ENCODE assay signal across 21 cellular contexts in the genomic region with DNA sequence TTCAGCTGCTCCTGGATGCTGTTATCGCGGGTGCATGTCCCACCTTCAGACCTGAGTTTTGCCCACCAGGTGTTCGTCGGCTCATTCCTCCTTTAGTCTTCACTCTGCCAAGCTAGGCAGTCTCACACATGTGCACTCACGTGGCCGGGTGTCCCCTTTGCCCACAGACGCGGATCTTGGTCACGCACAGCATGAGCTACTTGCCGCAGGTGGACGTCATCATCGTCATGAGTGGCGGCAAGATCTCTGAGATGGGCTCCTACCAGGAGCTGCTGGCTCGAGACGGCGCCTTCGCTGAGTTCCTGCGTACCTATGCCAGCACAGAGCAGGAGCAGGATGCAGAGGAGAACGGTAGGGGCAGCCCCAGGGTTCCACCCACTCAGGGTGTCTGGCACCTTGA.
DNase-seq lines count a peak whose midpoint lies in the region; ATAC-seq and TF ChIP-seq lines count a peak whose summit lies in the region.
"Had no signal": no experiment of that assay in that cellular context is flagged by ENCODE, and none has a peak within 500 bp of the region (broad histone marks: within the 10 kb centered on the region; RNA-seq: fewer than 3 reads in every experiment).

No MANE protein-coding gene starts in this region.

- DNase-seq in IMR-90 (no peak), sigmoid colon (no peak), islet precursor cell (no peak), NCI-H774 (lab: John Stamatoyannopoulos, UW) (no peak)
- no peak for DNase-seq in central memory CD8-positive, alpha-beta T cell (ENCODE audit: low spot score in 2 of 2)
- no peak for DNase-seq in activated CD4-positive, alpha-beta T cell treated with anti-CD3 and anti-CD28 coated beads, Interleukin-2, amount 50 U/mL, for 1 hour
- DNase-seq: Caco-2; CD4-positive, alpha-beta memory T cell; DMS 273 treated with DMSO at 0.1 percent for 48 hours; DMS79 treated with DMSO at 0.1 percent for 48 hours; GM23248; H9; Karpas-422; MV-4-11; NCI-H1105 treated with DMSO at 0.1 percent for 48 hours; NCI-H2029 treated with DMSO at 0.1 percent for 48 hours; NCI-H345; NCI-H524 treated with DMSO at 0.1 percent for 48 hours; SHP77; SW 1271 had no signal

- H3K23ac ChIP-seq in IMR-90 (ENCODE audit: low read depth, low read length): no peak overlapping the region

- H3K4ac ChIP-seq in IMR-90 (ENCODE audit: low read depth, low read length): no peak overlapping the region

- no peaks in the 10 kb centered on the region for H3K4me1 Mint-ChIP-seq in central memory CD8-positive, alpha-beta T cell
- H3K4me1 Mint-ChIP-seq: CD4-positive, alpha-beta memory T cell had no signal

- ATAC-seq in IMR-90 (ENCODE audit: low read depth): no peak
- no peak for ATAC-seq in central memory CD8-positive, alpha-beta T cell (replicated peaks; ENCODE audit: extremely low read depth, poor library complexity, severe bottlenecking)

- H3K9ac ChIP-seq in BLaER1 (no peak overlapping the region), IMR-90 (ENCODE audit: low read depth, low read length) (no peak overlapping the region)
- H3K9ac ChIP-seq: GM23248 had no signal

- H3K4me2 ChIP-seq in BLaER1 (peak overlapping the region; percentile 62), IMR-90 (ENCODE audit: low read depth, low read length) (no peak overlapping the region)

- no peaks in the 10 kb centered on the region for H3K27me3 Mint-ChIP-seq in central memory CD8-positive, alpha-beta T cell
- H3K27me3 Mint-ChIP-seq: CD4-positive, alpha-beta memory T cell had no signal

- no peak for TF ChIP-seq EP300 in sigmoid colon (IDR thresholded peaks at IDR 0.05)

- no peak overlapping the region for H3K4me3 ChIP-seq in BLaER1
- no peak overlapping the region for H3K4me3 ChIP-seq in IMR-90 (ENCODE audit: insufficient read depth, low read depth, low read length)
- H3K4me3 ChIP-seq in sigmoid colon: no peak overlapping the region
- H3K4me3 ChIP-seq: GM23248 had no signal

- H3K9me1 ChIP-seq in IMR-90 (ENCODE audit: insufficient read depth, low read length): peaks cover 4% of the 10 kb centered on the region; the same call in 1 of the 2 replicates

- no peaks in the 10 kb centered on the region for H3K27me3 ChIP-seq in BLaER1
- no peaks in the 10 kb centered on the region for H3K27me3 ChIP-seq in IMR-90 (ENCODE audit: control insufficient read depth, insufficient read depth, low read length)
- H3K27me3 ChIP-seq in sigmoid colon: no peaks in the 10 kb centered on the region

- no TSS peak for BruUV-seq in IMR-90 (replicated peaks; lab: Mats Ljungman, UMichigan)

- 98% methylated on average over 12 of the region's 19 CpGs; no CpG with 5 or more reads in 1 of the 2 experiments for WGBS in IMR-90 (ENCODE audit: extremely low coverage in 2 of 2, insufficient read length in 1 of 2), 2 experiments
- WGBS in sigmoid colon, 2 donors: 96 to 97% methylated on average over 19 of the region's 19 CpGs

- H2BK5ac ChIP-seq in IMR-90 (ENCODE audit: low read depth, low read length, poor library complexity, severe bottlenecking): no peak overlapping the region

- dilution Hi-C loops in IMR-90 (cut with HindIII; ENCODE audit: low sequenced_read_pairs, unreplicated experiment): no loop called here

- in situ Hi-C loops in IMR-90 (cut with MboI; ENCODE audit: low sequenced_read_pairs): no loop called here

- peaks cover 48% of the 10 kb centered on the region for H3K36me3 Mint-ChIP-seq in central memory CD8-positive, alpha-beta T cell (ENCODE audit: insufficient read depth)

- CTCF ChIA-PET in IMR-90 (lab: Yijun Ruan, JAX): no interaction called here

- TF ChIP-seq CTCF in IMR-90 (conservative IDR thresholded peaks at IDR 0.05; ENCODE audit: low read depth, low read length) (no peak), sigmoid colon (IDR thresholded peaks at IDR 0.05) (no peak)

- H3K18ac ChIP-seq in IMR-90 (ENCODE audit: low read depth, low read length): no peak overlapping the region

- H2AK9ac ChIP-seq in IMR-90 (replicated peaks; ENCODE audit: low read depth, low read length, poor library complexity): peak overlapping the region; percentile 43

- H3K4me1 ChIP-seq in BLaER1 (peaks cover 72% of the 10 kb centered on the region), IMR-90 (ENCODE audit: control insufficient read depth, insufficient read depth, low read length) (peaks cover 10% of the 10 kb centered on the region), sigmoid colon (peaks cover 0 to 88% (median 74%) of the 10 kb centered on the region in 4 donors)
- H3K4me1 ChIP-seq: Caco-2 had no signal

- H4K5ac ChIP-seq in IMR-90 (ENCODE audit: low read depth, low read length): no peak overlapping the region

- H3K27ac Mint-ChIP-seq in central memory CD8-positive, alpha-beta T cell (ENCODE audit: low read depth): peak overlapping the region; percentile 53

- H3K79me1 ChIP-seq in IMR-90 (ENCODE audit: low read depth in 1 of 2, low read length in 2 of 2): peaks cover 29 to 60% of the 10 kb centered on the region in 2 experiments

- H3K9me3 Mint-ChIP-seq in central memory CD8-positive, alpha-beta T cell: no peaks in the 10 kb centered on the region
- H3K9me3 Mint-ChIP-seq: CD4-positive, alpha-beta memory T cell; H9 had no signal

- H2AK5ac ChIP-seq in IMR-90 (ENCODE audit: low read depth, low read length): no peak overlapping the region

- POLR2A ChIA-PET in IMR-90 (lab: Charles Lee; ENCODE audit: unreplicated experiment): no interaction called here

- no peak overlapping the region for H4K8ac ChIP-seq in IMR-90 (ENCODE audit: low read depth in 2 of 2, low read length in 2 of 2)

- H3K4me3 Mint-ChIP-seq in central memory CD8-positive, alpha-beta T cell: no peak overlapping the region
- H3K4me3 Mint-ChIP-seq: CD4-positive, alpha-beta memory T cell; H9 had no signal

- TF ChIP-seq RAD21 in IMR-90 (IDR thresholded peaks at IDR 0.05; ENCODE audit: low read length): no peak

- H3K56ac ChIP-seq in IMR-90 (ENCODE audit: extremely low read depth, insufficient read depth, low read length): no peak overlapping the region

- H3K36me3 ChIP-seq in BLaER1 (peaks cover 95% of the 10 kb centered on the region), IMR-90 (ENCODE audit: control insufficient read depth, insufficient read depth, low read length) (peaks cover 87% of the 10 kb centered on the region), sigmoid colon (peaks cover 0 to 39% (median 22%) of the 10 kb centered on the region in 4 donors)

- no peak overlapping the region for H2BK15ac ChIP-seq in IMR-90 (ENCODE audit: low read depth, low read length)

- TF ChIP-seq POLR2A in IMR-90 (IDR thresholded peaks at IDR 0.05; ENCODE audit: low read depth, low read length) (no peak), sigmoid colon (IDR thresholded peaks at IDR 0.05) (no peak)

- H3K9me3 ChIP-seq in BLaER1: no peaks in the 10 kb centered on the region
- no peaks in the 10 kb centered on the region for H3K9me3 ChIP-seq in IMR-90 (ENCODE audit: control insufficient read depth, insufficient read depth, low read length)
- H3K9me3 ChIP-seq in sigmoid colon: no peaks in the 10 kb centered on the region
- H3K9me3 ChIP-seq: Caco-2 had no signal

- H3K27ac ChIP-seq in BLaER1 (peak overlapping the region; percentile 56), IMR-90 (ENCODE audit: insufficient read depth, low read length) (no peak overlapping the region), sigmoid colon (peak overlapping the region; percentile 81 to 92 (median 86))
- H3K27ac ChIP-seq: GM23248 had no signal

- H2AFZ ChIP-seq in IMR-90 (replicated peaks; ENCODE audit: low read length, poor library complexity): no peak overlapping the region
- H2AFZ ChIP-seq: GM23248 had no signal

- no peak overlapping the region for H2BK20ac ChIP-seq in IMR-90 (ENCODE audit: low read depth, low read length)

- intact Hi-C loops in IMR-90 (cut with micrococcal nuclease) (no loop called here), sigmoid colon (cut with DNase I) (no loop called here)

- H4K91ac ChIP-seq in IMR-90 (ENCODE audit: insufficient read depth, low read depth, low read length): no peak overlapping the region

- H4K20me1 ChIP-seq in BLaER1 (0 out of 2 replicates have a peak, but pooled peaks cover 5% of the 10 kb centered on the region), IMR-90 (ENCODE audit: insufficient read depth, low read length) (peaks cover 33% of the 10 kb centered on the region)

- H3K14ac ChIP-seq in IMR-90 (replicated peaks; ENCODE audit: low read depth, low read length): no peak overlapping the region

- no peak overlapping the region for H2BK120ac ChIP-seq in IMR-90 (ENCODE audit: low read depth, low read length)

TF ChIP-seq in IMR-90, 13 proteins besides CTCF, POLR2A, EP300 and RAD21 (continues in another document):
- no peak for TF ChIP-seq CEBPB (IDR thresholded peaks at IDR 0.05; ENCODE audit: low read depth, low read length)
- TF ChIP-seq MAFK (IDR thresholded peaks at IDR 0.05; ENCODE audit: low read depth, low read length): no peak
- TF ChIP-seq FOS (IDR thresholded peaks at IDR 0.05; ENCODE audit: low read depth, low read length): no peak
- no peak for TF ChIP-seq BHLHE40 (IDR thresholded peaks at IDR 0.05; ENCODE audit: low read depth, low read length)
- no peak for TF ChIP-seq RFX5 (IDR thresholded peaks at IDR 0.05; ENCODE audit: low read depth, low read length)
- TF ChIP-seq, protein P1, sequence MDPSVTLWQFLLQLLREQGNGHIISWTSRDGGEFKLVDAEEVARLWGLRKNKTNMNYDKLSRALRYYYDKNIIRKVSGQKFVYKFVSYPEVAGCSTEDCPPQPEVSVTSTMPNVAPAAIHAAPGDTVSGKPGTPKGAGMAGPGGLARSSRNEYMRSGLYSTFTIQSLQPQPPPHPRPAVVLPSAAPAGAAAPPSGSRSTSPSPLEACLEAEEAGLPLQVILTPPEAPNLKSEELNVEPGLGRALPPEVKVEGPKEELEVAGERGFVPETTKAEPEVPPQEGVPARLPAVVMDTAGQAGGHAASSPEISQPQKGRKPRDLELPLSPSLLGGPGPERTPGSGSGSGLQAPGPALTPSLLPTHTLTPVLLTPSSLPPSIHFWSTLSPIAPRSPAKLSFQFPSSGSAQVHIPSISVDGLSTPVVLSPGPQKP (IDR thresholded peaks at IDR 0.05; ENCODE audit: borderline replicate concordance, low read depth, low read length): no peak
- no peak for TF ChIP-seq CHD1 (IDR thresholded peaks at IDR 0.05; ENCODE audit: low read depth, low read length)
- TF ChIP-seq, protein P2, sequence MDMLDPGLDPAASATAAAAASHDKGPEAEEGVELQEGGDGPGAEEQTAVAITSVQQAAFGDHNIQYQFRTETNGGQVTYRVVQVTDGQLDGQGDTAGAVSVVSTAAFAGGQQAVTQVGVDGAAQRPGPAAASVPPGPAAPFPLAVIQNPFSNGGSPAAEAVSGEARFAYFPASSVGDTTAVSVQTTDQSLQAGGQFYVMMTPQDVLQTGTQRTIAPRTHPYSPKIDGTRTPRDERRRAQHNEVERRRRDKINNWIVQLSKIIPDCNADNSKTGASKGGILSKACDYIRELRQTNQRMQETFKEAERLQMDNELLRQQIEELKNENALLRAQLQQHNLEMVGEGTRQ (IDR thresholded peaks at IDR 0.05; ENCODE audit: low read depth, low read length): no peak
- TF ChIP-seq NFE2L2 (IDR thresholded peaks at IDR 0.05; ENCODE audit: low read depth, low read length): no peak
- TF ChIP-seq MXI1 (IDR thresholded peaks at IDR 0.05; ENCODE audit: borderline replicate concordance, low read depth, low read length): no peak
- no peak for TF ChIP-seq SMC3 (IDR thresholded peaks at IDR 0.05; ENCODE audit: low read depth, low read length)
- no peak for TF ChIP-seq RCOR1 (IDR thresholded peaks at IDR 0.05; ENCODE audit: insufficient replicate concordance, low read length)
